Comparison of ENCODE assay signal across 1 cellular context in the genomic region with DNA sequence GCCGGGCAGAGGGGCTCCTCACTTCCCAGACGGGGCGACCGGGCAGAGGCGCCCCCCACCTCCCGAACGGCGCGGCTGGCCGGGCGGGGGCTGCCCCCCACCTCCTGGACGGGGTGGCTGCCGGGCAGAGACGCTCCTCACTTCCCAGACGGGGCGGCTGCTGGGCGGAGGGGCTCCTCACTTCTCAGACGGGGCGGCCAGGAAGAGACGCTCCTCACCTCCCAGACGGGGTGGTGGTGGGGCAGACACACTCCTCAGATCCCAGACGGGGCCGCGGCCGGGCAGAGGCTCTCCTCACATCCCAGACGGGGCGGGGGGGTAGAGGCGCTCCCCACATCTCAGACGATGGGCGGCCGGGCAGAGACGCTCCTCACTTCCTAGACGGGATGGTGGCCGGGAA. TPM values are rescaled to one million over a fixed set of nuclear protein-coding genes. Genes with fewer than 3 reads are reported as not detected.
"Had no signal": no experiment of that assay in that cellular context is flagged by ENCODE, and none has a peak within 500 bp of the region (broad histone marks: within the 10 kb centered on the region; RNA-seq: fewer than 3 reads in every experiment).

No MANE protein-coding gene starts in this region.

RNA-seq across cellular contexts. Expression of a gene that starts 17.5 kb away (rescaled TPM):
- total RNA-seq: OCI-LY7 had no signal

RNA-seq across cellular contexts. Expression of a gene that starts 20.7 kb away (rescaled TPM):
- total RNA-seq: OCI-LY7 had no signal

RNA-seq across cellular contexts. Expression of a gene that starts 21.1 kb away (rescaled TPM):
- total RNA-seq: OCI-LY7 had no signal
